ENCODE assay signal across 18 cellular contexts in genomic region chr6:134391221-134391620, GRCh38.
A peak's percentile ranks its signal among the peaks of the same experiment; 100 is the strongest.
DNase-seq lines count a peak whose midpoint lies in the region; ATAC-seq and TF ChIP-seq lines count a peak whose summit lies in the region.
"Had no signal": no experiment of that assay in that cellular context is flagged by ENCODE, and none has a peak within 500 bp of the region (broad histone marks: within the 10 kb centered on the region; RNA-seq: fewer than 3 reads in every experiment).

No MANE protein-coding gene starts in this region.

- CTCF ChIA-PET in Caco-2 (lab: Charles Lee) = no interaction called here

- TF ChIP-seq CTCF in Caco-2 (IDR thresholded peaks at IDR 0.05; ENCODE audit: insufficient read depth in 1 of 2, low read depth in 1 of 2, low read length in 1 of 2, severe bottlenecking in 1 of 2, unreplicated experiment in 1 of 2) = no peak
- no peak for TF ChIP-seq CTCF in gastrocnemius medialis (IDR thresholded peaks at IDR 0.05 in 4 of 5, conservative IDR thresholded peaks at IDR 0.05 in 1 of 5)

- POLR2A ChIA-PET in Caco-2 (lab: Charles Lee) = no interaction called here

- no peak overlapping the region for H3K27ac Mint-ChIP-seq in Caco-2 (ENCODE audit: unreplicated experiment)

- ATAC-seq in GM18505 (IDR thresholded peaks at IDR 0.05; ENCODE audit: unreplicated experiment) = no peak
- no peak for ATAC-seq in gastrocnemius medialis

- H3K4me3 Mint-ChIP-seq in Caco-2 (ENCODE audit: unreplicated experiment) = no peak overlapping the region

- no peaks in the 10 kb centered on the region for H3K36me3 Mint-ChIP-seq in Caco-2 (ENCODE audit: insufficient read depth, unreplicated experiment)

- intact Hi-C loops in Caco-2 (cut with micrococcal nuclease; ENCODE audit: unreplicated experiment) = no loop called here
- intact Hi-C loops in gastrocnemius medialis (cut with DNase I; ENCODE audit: low total_unique reads) = no loop called here

- TF ChIP-seq POLR2A in GM18505 (IDR thresholded peaks at IDR 0.05; ENCODE audit: borderline replicate concordance, extremely low read depth, insufficient read depth, insufficient read length) (no peak), gastrocnemius medialis (IDR thresholded peaks at IDR 0.05) (no peak)

- H3K9ac ChIP-seq in HUES48 (ENCODE audit: low read depth, low read length) = no peak overlapping the region
- H3K9ac ChIP-seq: KMS-11 had no signal

- peaks cover 20% of the 10 kb centered on the region for H3K4me1 ChIP-seq in HUES48 (ENCODE audit: control insufficient read depth, insufficient read depth, low read length)
- no peaks in the 10 kb centered on the region for H3K4me1 ChIP-seq in Caco-2
- no peaks in the 10 kb centered on the region for H3K4me1 ChIP-seq in gastrocnemius medialis

- H3K4me3 ChIP-seq in HUES48 (ENCODE audit: low read depth, low read length) = no peak overlapping the region
- no peak overlapping the region for H3K4me3 ChIP-seq in Caco-2 (ENCODE audit: low read depth, low read length)
- H3K4me3 ChIP-seq in gastrocnemius medialis = no peak overlapping the region
- H3K4me3 ChIP-seq: SK-N-MC had no signal

- H3K27me3 ChIP-seq in HUES48 (ENCODE audit: control insufficient read depth, insufficient read depth, low read length) = no peaks in the 10 kb centered on the region
- no peaks in the 10 kb centered on the region for H3K27me3 ChIP-seq in Caco-2 (replicated peaks; ENCODE audit: control insufficient read depth, insufficient read depth, low read length)
- H3K27me3 ChIP-seq in gastrocnemius medialis = no peaks in the 10 kb centered on the region

- in situ Hi-C loops in gastrocnemius medialis (cut with MboI; ENCODE audit: low sequenced_read_pairs in 4 of 4) = no loop called here

- H3K9me3 ChIP-seq in HUES48 (ENCODE audit: control insufficient read depth, insufficient read depth, low read length) = no peaks in the 10 kb centered on the region
- H3K9me3 ChIP-seq in Caco-2 = no peaks in the 10 kb centered on the region
- H3K9me3 ChIP-seq in gastrocnemius medialis = no peaks in the 10 kb centered on the region

- no peaks in the 10 kb centered on the region for H3K9me3 Mint-ChIP-seq in Caco-2 (ENCODE audit: unreplicated experiment)

- H3K27ac ChIP-seq in HUES48 (ENCODE audit: low read depth, low read length) = peak overlapping the region; percentile 55
- H3K27ac ChIP-seq in gastrocnemius medialis = no peak overlapping the region
- H3K27ac ChIP-seq: KMS-11, SK-N-MC had no signal

- H3K27me3 Mint-ChIP-seq in Caco-2 (ENCODE audit: insufficient read depth, unreplicated experiment) = no peaks in the 10 kb centered on the region

- peak; percentile 59 for DNase-seq in NCI-H1092 treated with DMSO at 0.1 percent for 48 hours (lab: John Stamatoyannopoulos, UW)
- DNase-seq in NCI-H1092 (lab: John Stamatoyannopoulos, UW) = no peak
- DNase-seq in cerebellar cortex (ENCODE audit: low spot score) = peak; percentile 67
- peak; percentile 58 for DNase-seq in putamen (ENCODE audit: low spot score)
- no peak for DNase-seq in Caco-2
- DNase-seq in gastrocnemius medialis = no peak
- DNase-seq: DMS153, IMR-90, MM.1S, NCI-H1105, NCI-H1436 treated with DMSO at 0.1 percent for 48 hours, NCI-H187 treated with DMSO at 0.1 percent for 48 hours, NCI-H69, SIG-M5 had no signal

- BruUV-seq in Caco-2 (replicated peaks; lab: Mats Ljungman, UMichigan) = no TSS peak

- no peaks in the 10 kb centered on the region for H3K4me1 Mint-ChIP-seq in Caco-2 (ENCODE audit: low read depth, unreplicated experiment)

- H3K36me3 ChIP-seq in HUES48 (ENCODE audit: control insufficient read depth, insufficient read depth, low read length) (no peaks in the 10 kb centered on the region), Caco-2 (ENCODE audit: control insufficient read depth, insufficient read depth, low read length) (no peaks in the 10 kb centered on the region), gastrocnemius medialis (no peaks in the 10 kb centered on the region)

Comparison
In these comparisons a context has a peak if more than half of its experiments do, and no peak if none do; other contexts are left out.
1. DNase-seq: peak in NCI-H1092 treated with DMSO at 0.1 percent for 48 hours (single experiment), cerebellar cortex (single experiment) and putamen (single experiment); none in NCI-H1092 (single experiment), Caco-2 (0 of 2) and gastrocnemius medialis (0 of 2).